In genomic region chr2:12350821-12351220, GRCh38 we compare ENCODE assay signal across 23 cellular contexts.
"Had no signal": no experiment of that assay in that cellular context is flagged by ENCODE, and none has a peak within 500 bp of the region (broad histone marks: within the 10 kb centered on the region; RNA-seq: fewer than 3 reads in every experiment).

No MANE protein-coding gene starts in this region.

- FAIRE-seq: frontal cortex, islet of Langerhans, urothelium cell line had no signal

- DNase-seq: cortex of kidney; dorsolateral prefrontal cortex; effector CD8-positive, alpha-beta T cell; heart left ventricle; hippocampal formation; kidney glomerular epithelial cell; left lung; mesenchymal stem cell; naive thymus-derived CD4-positive, alpha-beta T cell; nephron progenitor cell; right lobe of liver; spleen; stimulated activated CD4-positive, alpha-beta T cell treated with anti-CD3 and anti-CD28 coated beads, Interleukin-15, amount 100 ng/mL, for 24 hours; stimulated activated CD4-positive, alpha-beta T cell treated with anti-CD3 and anti-CD28 coated beads, Interleukin-1b, Interleukin-23, amount 100 ng/mL, for 48 hours; stimulated activated CD4-positive, alpha-beta T cell treated with anti-CD3 and anti-CD28 coated beads, Interleukin-4, amount 100 ng/mL, for 24 hours had no signal

- H3K27me3 Mint-ChIP-seq: stimulated activated memory B cell treated with anti-CD40 and anti-IgM and Interleukin-4, amounts not matched to agents 10 μg/mL and 1 μg/mL and 100 μg/mL, for 72 hours; type B pancreatic cell had no signal

- H2AFZ ChIP-seq: parathyroid adenoma had no signal

- H3K27ac Mint-ChIP-seq: naive thymus-derived CD4-positive, alpha-beta T cell; nephron progenitor cell; stimulated activated memory B cell treated with anti-CD40 and anti-IgM and Interleukin-4, amounts not matched to agents 10 μg/mL and 1 μg/mL and 100 μg/mL, for 72 hours; type B pancreatic cell had no signal

- H3K4me1 Mint-ChIP-seq: naive thymus-derived CD4-positive, alpha-beta T cell; stimulated activated memory B cell treated with anti-CD40 and anti-IgM and Interleukin-4, amounts not matched to agents 10 μg/mL and 1 μg/mL and 100 μg/mL, for 72 hours had no signal

- H3K27me3 ChIP-seq: dorsolateral prefrontal cortex, heart left ventricle, left lung, right lobe of liver, spleen had no signal

- H3K4me3 Mint-ChIP-seq: naive thymus-derived CD4-positive, alpha-beta T cell; nephron progenitor cell; stimulated activated memory B cell treated with anti-CD40 and anti-IgM and Interleukin-4, amounts not matched to agents 10 μg/mL and 1 μg/mL and 100 μg/mL, for 72 hours; type B pancreatic cell had no signal

- H3K9ac ChIP-seq: parathyroid adenoma had no signal

- H3K27ac ChIP-seq: dorsolateral prefrontal cortex, heart left ventricle, left lung, parathyroid adenoma, prostate gland, right lobe of liver, spleen had no signal

- H3K36me3 Mint-ChIP-seq: naive thymus-derived CD4-positive, alpha-beta T cell; stimulated activated memory B cell treated with anti-CD40 and anti-IgM and Interleukin-4, amounts not matched to agents 10 μg/mL and 1 μg/mL and 100 μg/mL, for 72 hours; type B pancreatic cell had no signal

- H3K9me3 ChIP-seq: left lung, prostate gland, right lobe of liver had no signal

- H3K4me1 ChIP-seq: left lung, parathyroid adenoma, prostate gland, right lobe of liver, spleen had no signal

- ATAC-seq: left lung; naive thymus-derived CD4-positive, alpha-beta T cell; right lobe of liver; stimulated activated memory B cell treated with anti-CD40 and anti-IgM and Interleukin-4, amounts not matched to agents 10 μg/mL and 1 μg/mL and 100 μg/mL, for 72 hours had no signal

- H3K36me3 ChIP-seq: heart left ventricle, left lung, prostate gland, right lobe of liver, spleen had no signal

- H3K9me3 Mint-ChIP-seq: stimulated activated memory B cell treated with anti-CD40 and anti-IgM and Interleukin-4, amounts not matched to agents 10 μg/mL and 1 μg/mL and 100 μg/mL, for 72 hours had no signal

- H3K4me3 ChIP-seq: dorsolateral prefrontal cortex, heart left ventricle, left lung, lung, prostate gland, right lobe of liver, spleen had no signal

- H3K79me2 ChIP-seq: parathyroid adenoma had no signal
